ENCODE assay signal across 1 cellular context in genomic region chr5:90096415-90097081, GRCh38.
TF ChIP-seq lines count a peak whose summit lies in the region.

No MANE protein-coding gene starts in this region.

TF ChIP-seq in GM23338, 12 proteins besides CTCF, POLR2A, EP300 and RAD21 (continued from another document):
- TF ChIP-seq ZNF462 (CRISPR knock-in tag; IDR thresholded peaks at IDR 0.05), result no peak
- no peak for TF ChIP-seq POLR2AphosphoS5 (IDR thresholded peaks at IDR 0.05; ENCODE audit: low read depth)
